ENCODE assay signal across 1 cellular context in the genomic region with DNA sequence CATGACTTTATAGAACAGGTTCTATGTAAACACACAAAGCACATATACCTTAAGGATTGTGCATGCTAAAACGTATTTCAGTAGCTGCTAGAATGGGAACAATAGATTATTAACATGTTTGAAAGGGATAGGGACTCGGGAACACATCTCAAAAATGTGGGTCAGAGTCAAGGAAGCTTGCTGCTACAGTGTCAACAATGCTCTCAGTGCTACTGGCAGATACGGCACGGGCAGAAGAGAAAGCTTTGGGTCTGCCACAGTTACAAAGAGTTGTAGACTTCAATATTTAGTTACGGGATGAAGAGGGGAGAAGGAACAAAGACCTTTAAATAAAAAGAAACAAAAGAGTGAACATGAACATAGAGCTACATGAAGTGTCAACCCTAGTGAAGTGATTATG.
TF ChIP-seq lines count a peak whose summit lies in the region.

No MANE protein-coding gene starts in this region.

TF ChIP-seq in IMR-90, 13 proteins besides CTCF, POLR2A, EP300 and RAD21 (continued from another document):
- TF ChIP-seq MAFK (IDR thresholded peaks at IDR 0.05; ENCODE audit: low read depth, low read length) = no peak
- no peak for TF ChIP-seq USF2 (IDR thresholded peaks at IDR 0.05; ENCODE audit: low read depth, low read length)
- no peak for TF ChIP-seq CHD1 (IDR thresholded peaks at IDR 0.05; ENCODE audit: low read depth, low read length)
- TF ChIP-seq MXI1 (IDR thresholded peaks at IDR 0.05; ENCODE audit: borderline replicate concordance, low read depth, low read length) = no peak
- TF ChIP-seq SMC3 (IDR thresholded peaks at IDR 0.05; ENCODE audit: low read depth, low read length) = no peak
- no peak for TF ChIP-seq ELK1 (IDR thresholded peaks at IDR 0.05; ENCODE audit: borderline replicate concordance, low read depth, low read length)
